Comparison of ENCODE assay signal across 9 cellular contexts in the genomic region with DNA sequence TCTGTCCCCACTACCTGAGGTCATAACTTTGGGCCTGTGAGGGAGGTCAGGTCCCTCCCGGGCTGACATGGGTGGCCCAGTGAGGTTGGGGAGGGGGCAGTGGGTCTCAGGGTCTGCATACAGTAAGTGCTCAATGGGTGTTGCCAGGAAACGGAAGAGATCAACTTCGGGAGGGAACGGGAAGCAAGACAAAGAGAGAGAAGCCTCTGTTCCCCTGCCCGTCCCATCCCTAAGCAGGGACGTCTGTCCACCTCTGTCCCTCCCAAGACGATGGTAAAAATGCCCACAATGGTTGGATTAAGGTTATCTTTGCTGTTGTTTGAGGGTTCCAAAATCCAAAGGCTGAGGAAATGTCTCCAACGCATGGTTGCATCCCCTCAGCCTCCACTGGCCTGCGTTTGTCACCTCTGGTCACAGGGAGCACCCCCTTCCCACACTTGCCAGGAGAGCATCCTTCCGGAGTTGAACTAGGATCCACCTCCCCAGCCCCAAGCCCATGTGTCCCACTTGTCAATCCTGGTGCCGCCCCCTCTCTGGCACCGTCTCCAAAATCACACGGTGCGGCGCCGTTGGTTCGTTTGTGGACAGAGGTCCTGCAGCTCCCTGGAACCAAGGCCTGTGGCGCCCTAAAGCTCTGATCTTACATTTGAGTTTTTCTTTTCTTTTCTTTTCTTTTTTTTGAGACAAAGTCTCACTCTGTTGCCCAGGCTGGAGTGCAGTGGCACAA. TPM values are rescaled to one million over a fixed set of nuclear protein-coding genes. Genes with fewer than 3 reads are reported as not detected.
DNase-seq lines count a peak whose midpoint lies in the region; ATAC-seq, FAIRE-seq and TF ChIP-seq lines count a peak whose summit lies in the region.
"Had no signal": no experiment of that assay in that cellular context is flagged by ENCODE, and none has a peak within 500 bp of the region (broad histone marks: within the 10 kb centered on the region; RNA-seq: fewer than 3 reads in every experiment).

No MANE protein-coding gene starts in this region.

- TF ChIP-seq EP300 in A549 (IDR thresholded peaks at IDR 0.05): no peak

- DNase-seq in A549 (ENCODE audit: low read depth in 1 of 2, low spot score in 1 of 2): no peak
- no peak for DNase-seq in hippocampal formation (lab: John Stamatoyannopoulos, UW)
- DNase-seq in AG20443 (ENCODE audit: low spot score): no peak
- DNase-seq in effector CD4-positive, alpha-beta T cell: no peak
- DNase-seq in activated CD8-positive, alpha-beta memory T cell treated with anti-CD3 and anti-CD28 coated beads, Interleukin-2, amount 10 ng/mL, durations not matched to agents 7 days and 5 days: no peak

- TF ChIP-seq CTCF in A549 (IDR thresholded peaks at IDR 0.05) (no peak), nephron (IDR thresholded peaks at IDR 0.05; ENCODE audit: unreplicated experiment in 3 of 3) (no peak)

- no peak overlapping the region for H3K9ac ChIP-seq in HUES48 (ENCODE audit: low read depth, low read length)

- no peak for ATAC-seq in A549
- ATAC-seq in activated CD8-positive, alpha-beta memory T cell treated with anti-CD3 and anti-CD28 coated beads, Interleukin-2, amount 10 ng/mL, durations not matched to agents 7 days and 5 days: no peak

- H3K27me3 Mint-ChIP-seq in nephron (ENCODE audit: low read depth): no peaks in the 10 kb centered on the region
- H3K27me3 Mint-ChIP-seq in activated CD8-positive, alpha-beta memory T cell treated with anti-CD3 and anti-CD28 coated beads, Interleukin-2, amount 10 ng/mL, durations not matched to agents 7 days and 5 days: peaks cover 40% of the 10 kb centered on the region

- H3K4me3 Mint-ChIP-seq in nephron: peak overlapping the region; percentile 76 to 83 (median 77)
- H3K4me3 Mint-ChIP-seq in activated CD8-positive, alpha-beta memory T cell treated with anti-CD3 and anti-CD28 coated beads, Interleukin-2, amount 10 ng/mL, durations not matched to agents 7 days and 5 days: no peak overlapping the region

- H3K4me2 ChIP-seq in A549: peak overlapping the region; percentile 99

- H3K27me3 ChIP-seq in HUES48 (ENCODE audit: control insufficient read depth, insufficient read depth, low read length): no peaks in the 10 kb centered on the region; the same call in 1 of the 2 replicates
- H3K27me3 ChIP-seq: uterus had no signal

- peaks cover 5% of the 10 kb centered on the region for H3K36me3 ChIP-seq in HUES48 (ENCODE audit: control insufficient read depth, insufficient read depth, low read length)
- H3K36me3 ChIP-seq: uterus had no signal

- H3K4me1 Mint-ChIP-seq in nephron: peaks cover 8% of the 10 kb centered on the region
- peaks cover 2% of the 10 kb centered on the region for H3K4me1 Mint-ChIP-seq in activated CD8-positive, alpha-beta memory T cell treated with anti-CD3 and anti-CD28 coated beads, Interleukin-2, amount 10 ng/mL, durations not matched to agents 7 days and 5 days

- FAIRE-seq in A549 (lab: Jason Lieb, UNC): no peak

- peaks cover 25% of the 10 kb centered on the region for H3K36me3 Mint-ChIP-seq in nephron (ENCODE audit: low read depth)
- no peaks in the 10 kb centered on the region for H3K36me3 Mint-ChIP-seq in activated CD8-positive, alpha-beta memory T cell treated with anti-CD3 and anti-CD28 coated beads, Interleukin-2, amount 10 ng/mL, durations not matched to agents 7 days and 5 days

- H3K9me3 ChIP-seq in A549 (no peaks in the 10 kb centered on the region), HUES48 (ENCODE audit: control insufficient read depth, insufficient read depth, low read length) (no peaks in the 10 kb centered on the region)
- H3K9me3 ChIP-seq: uterus had no signal

- TF ChIP-seq RAD21 in A549 (conservative IDR thresholded peaks at IDR 0.05 in 1 of 2, IDR thresholded peaks at IDR 0.05 in 1 of 2): no peak

- peak overlapping the region in 1 of 3 experiments; percentile 22 for H3K27ac Mint-ChIP-seq in nephron
- no peak overlapping the region for H3K27ac Mint-ChIP-seq in activated CD8-positive, alpha-beta memory T cell treated with anti-CD3 and anti-CD28 coated beads, Interleukin-2, amount 10 ng/mL, durations not matched to agents 7 days and 5 days

- peak overlapping the region; percentile 94; the same call in 1 of the 3 replicates for H3K4me3 ChIP-seq in A549
- peak overlapping the region; percentile 32; the same call in 1 of the 2 replicates for H3K4me3 ChIP-seq in HUES48 (ENCODE audit: low read depth, low read length)

- TF ChIP-seq POLR2A in A549 (IDR thresholded peaks at IDR 0.05; ENCODE audit: low read length): no peak

- CTCF ChIA-PET in A549 (lab: Yijun Ruan, JAX): interaction anchor here (4.8 kb wide), 1 partner anchor 45 kb away, joined by 22 read pairs; no protein-coding TSS in a partner anchor
- CTCF ChIA-PET in activated CD8-positive, alpha-beta memory T cell treated with anti-CD3 and anti-CD28 coated beads, Interleukin-2, amount 10 ng/mL, durations not matched to agents 7 days and 5 days (lab: Charles Lee): no interaction called here

- H3K27ac ChIP-seq in A549: peak overlapping the region; percentile 92 to 99
- H3K27ac ChIP-seq in HUES48 (ENCODE audit: low read depth, low read length): no peak overlapping the region
- peak overlapping the region; percentile 14 for H3K27ac ChIP-seq in cingulate gyrus (ENCODE audit: low read depth, low read length)

- peaks cover 8% of the 10 kb centered on the region; the same call in 1 of the 3 replicates for H3K4me1 ChIP-seq in A549
- H3K4me1 ChIP-seq in HUES48 (ENCODE audit: control insufficient read depth, insufficient read depth, low read length): peaks cover 13% of the 10 kb centered on the region; the same call in 1 of the 2 replicates

- WGBS in A549 (ENCODE audit: missing lambda C conversion rate): 79% methylated on average over 18 of the region's 18 CpGs

- H3K9me3 Mint-ChIP-seq in nephron: no peaks in the 10 kb centered on the region
- H3K9me3 Mint-ChIP-seq in activated CD8-positive, alpha-beta memory T cell treated with anti-CD3 and anti-CD28 coated beads, Interleukin-2, amount 10 ng/mL, durations not matched to agents 7 days and 5 days (ENCODE audit: low read depth): no peaks in the 10 kb centered on the region

- POLR2A ChIA-PET in A549 (lab: Yijun Ruan, JAX): interaction anchor here (0.6 kb wide), 1 partner anchor 59 kb away, joined by 3 read pairs; no protein-coding TSS in a partner anchor

TF ChIP-seq in A549, 52 proteins besides CTCF, POLR2A, EP300 and RAD21:
- TF ChIP-seq, protein P1, sequence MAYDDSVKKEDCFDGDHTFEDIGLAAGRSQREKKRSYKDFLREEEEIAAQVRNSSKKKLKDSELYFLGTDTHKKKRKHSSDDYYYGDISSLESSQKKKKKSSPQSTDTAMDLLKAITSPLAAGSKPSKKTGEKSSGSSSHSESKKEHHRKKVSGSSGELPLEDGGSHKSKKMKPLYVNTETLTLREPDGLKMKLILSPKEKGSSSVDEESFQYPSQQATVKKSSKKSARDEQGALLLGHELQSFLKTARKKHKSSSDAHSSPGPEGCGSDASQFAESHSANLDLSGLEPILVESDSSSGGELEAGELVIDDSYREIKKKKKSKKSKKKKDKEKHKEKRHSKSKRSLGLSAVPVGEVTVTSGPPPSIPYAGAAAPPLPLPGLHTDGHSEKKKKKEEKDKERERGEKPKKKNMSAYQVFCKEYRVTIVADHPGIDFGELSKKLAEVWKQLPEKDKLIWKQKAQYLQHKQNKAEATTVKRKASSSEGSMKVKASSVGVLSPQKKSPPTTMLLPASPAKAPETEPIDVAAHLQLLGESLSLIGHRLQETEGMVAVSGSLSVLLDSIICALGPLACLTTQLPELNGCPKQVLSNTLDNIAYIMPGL (CRISPR knock-in tag; IDR thresholded peaks at IDR 0.05; ENCODE audit: borderline replicate concordance): no peak
- TF ChIP-seq CBX2 (IDR thresholded peaks at IDR 0.05; ENCODE audit: borderline replicate concordance, low read depth): no peak
- no peak for TF ChIP-seq HOXA7 (CRISPR knock-in tag; IDR thresholded peaks at IDR 0.05)
- no peak for TF ChIP-seq HEYL (CRISPR knock-in tag; IDR thresholded peaks at IDR 0.05)
- no peak for TF ChIP-seq JUN (IDR thresholded peaks at IDR 0.05)
- TF ChIP-seq ZNF302 (CRISPR knock-in tag; IDR thresholded peaks at IDR 0.05): no peak
TF ChIP-seq in A549: peak in this region for 0.

RNA-seq across cellular contexts. Expression of a gene that starts 0.8 kb away (rescaled TPM):
- 9.9 and 11.4 TPM in 2 replicates for polyA plus RNA-seq in A549 (2011; rRNA removed)
- 27.7 and 37.4 TPM in 2 replicates for polyA plus RNA-seq in A549 (2012; cell fraction: cytosol; rRNA removed)
- 35.7 and 45.1 TPM in 2 replicates for polyA plus RNA-seq in A549 (2012; cell fraction: nucleus; rRNA removed)
- 28.3 to 38.4 TPM (median 35.4 TPM) in 3 replicates for polyA plus RNA-seq in A549 (2017; fragmentation: RNase III; extraction: RNeasy Plus Mini Kit Qiagen cat#74134 plus additional on column Dnase treatment)
- 17.1 and 19.8 TPM in 2 replicates for polyA minus RNA-seq in A549 (2011; rRNA and poly(A)+ RNA removed)
- total RNA-seq in activated CD8-positive, alpha-beta memory T cell treated with anti-CD3 and anti-CD28 coated beads, Interleukin-2, amount 10 ng/mL, durations not matched to agents 7 days and 5 days: under 1 TPM in 1 of 2 experiments, not detected in 1; 0.26 TPM

RNA-seq across cellular contexts. Expression of a gene that starts 22.3 kb away (rescaled TPM):
- polyA plus RNA-seq in A549 (2011; rRNA removed) (23.2 and 23.4 TPM in 2 replicates), A549 (2017; fragmentation: RNase III; extraction: RNeasy Plus Mini Kit Qiagen cat#74134 plus additional on column Dnase treatment) (31.5 to 36.0 TPM (median 33.9 TPM) in 3 replicates)
- polyA plus RNA-seq in A549 (2012; cell fraction: cytosol; rRNA removed): 45.7 and 48.4 TPM in 2 replicates
- polyA plus RNA-seq in A549 (2012; cell fraction: nucleus; rRNA removed): 53.3 and 69.8 TPM in 2 replicates
- polyA minus RNA-seq in A549 (2011; rRNA and poly(A)+ RNA removed): 32.5 and 49.9 TPM in 2 replicates
- total RNA-seq in activated CD8-positive, alpha-beta memory T cell treated with anti-CD3 and anti-CD28 coated beads, Interleukin-2, amount 10 ng/mL, durations not matched to agents 7 days and 5 days: 10 to 100 TPM; 48.2 to 56.4 TPM

RNA-seq across cellular contexts. Expression of a gene that starts 22.6 kb away (rescaled TPM):
- polyA plus RNA-seq in A549 (2011; rRNA removed): 91.8 and 94.0 TPM in 2 replicates
- 239 and 272 TPM in 2 replicates for polyA plus RNA-seq in A549 (2012; cell fraction: cytosol; rRNA removed)
- 224 and 310 TPM in 2 replicates for polyA plus RNA-seq in A549 (2012; cell fraction: nucleus; rRNA removed)
- 109 to 114 TPM (median 112 TPM) in 3 replicates for polyA plus RNA-seq in A549 (2017; fragmentation: RNase III; extraction: RNeasy Plus Mini Kit Qiagen cat#74134 plus additional on column Dnase treatment)
- polyA minus RNA-seq in A549 (2011; rRNA and poly(A)+ RNA removed): 82.9 and 88.2 TPM in 2 replicates
- 100 to 1,000 TPM; 251 to 264 TPM for total RNA-seq in activated CD8-positive, alpha-beta memory T cell treated with anti-CD3 and anti-CD28 coated beads, Interleukin-2, amount 10 ng/mL, durations not matched to agents 7 days and 5 days

RNA-seq across cellular contexts. Expression of a gene that starts 45.8 kb away (rescaled TPM):
- polyA plus RNA-seq in A549 (2011; rRNA removed): 1.7 and 2.4 TPM in 2 replicates
- 4.5 and 6.8 TPM in 2 replicates for polyA plus RNA-seq in A549 (2012; cell fraction: cytosol; rRNA removed)
- polyA plus RNA-seq in A549 (2012; cell fraction: nucleus; rRNA removed): 6.6 and 7.7 TPM in 2 replicates
- 3.4 to 4.4 TPM (median 3.7 TPM) in 3 replicates for polyA plus RNA-seq in A549 (2017; fragmentation: RNase III; extraction: RNeasy Plus Mini Kit Qiagen cat#74134 plus additional on column Dnase treatment)
- 4.7 and 4.9 TPM in 2 replicates for polyA minus RNA-seq in A549 (2011; rRNA and poly(A)+ RNA removed)
- not detected for total RNA-seq in activated CD8-positive, alpha-beta memory T cell treated with anti-CD3 and anti-CD28 coated beads, Interleukin-2, amount 10 ng/mL, durations not matched to agents 7 days and 5 days
